Comparison of ENCODE assay signal across 25 cellular contexts in the genomic region with DNA sequence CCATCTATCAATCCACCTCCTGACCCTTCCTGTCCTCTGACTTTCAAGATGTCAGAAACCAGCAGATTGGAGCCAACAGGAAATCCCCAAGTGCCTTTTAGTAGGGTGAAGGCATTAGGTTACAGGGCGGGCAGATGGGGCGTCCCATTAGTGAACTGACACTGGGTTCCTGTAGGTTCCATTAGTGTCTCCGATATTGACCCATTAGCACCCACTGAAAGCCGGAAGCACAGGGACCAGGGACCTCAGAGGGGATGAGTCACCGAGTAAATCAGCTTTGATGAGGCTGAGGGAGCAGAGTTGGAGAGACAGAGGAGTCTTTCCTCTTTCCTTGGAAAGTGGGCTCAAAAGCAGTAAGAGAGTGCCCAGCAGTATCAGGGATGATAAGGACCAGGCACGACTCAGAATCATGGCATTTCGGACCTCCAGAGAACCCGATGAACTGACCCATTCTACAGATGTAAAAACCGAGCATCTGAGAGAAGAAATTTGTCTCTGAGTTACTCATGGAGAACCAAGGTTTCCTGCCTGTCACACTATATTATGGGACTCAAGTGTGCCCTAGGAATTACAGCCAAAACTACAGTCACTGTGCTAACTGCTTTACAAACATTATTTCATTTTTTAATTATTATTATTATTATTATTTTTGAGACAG. TPM values are rescaled to one million over a fixed set of nuclear protein-coding genes. Genes with fewer than 3 reads are reported as not detected.
DNase-seq lines count a peak whose midpoint lies in the region; ATAC-seq, FAIRE-seq and TF ChIP-seq lines count a peak whose summit lies in the region.
"Had no signal": no experiment of that assay in that cellular context is flagged by ENCODE, and none has a peak within 500 bp of the region (broad histone marks: within the 10 kb centered on the region; RNA-seq: fewer than 3 reads in every experiment).

No MANE protein-coding gene starts in this region.

- no peaks in the 10 kb centered on the region for H3K4me1 ChIP-seq in gastrocnemius medialis
- no peaks in the 10 kb centered on the region for H3K4me1 ChIP-seq in esophagus muscularis mucosa
- H3K4me1 ChIP-seq: colonic mucosa, lower lobe of right lung, psoas muscle, stomach, transverse colon had no signal

- peaks cover 8% of the 10 kb centered on the region for H3K27me3 Mint-ChIP-seq in T-helper 2 cell treated with Interferon-gamma antibody and Interleukin-4, amounts not matched to agents 5 μg/mL and 100 μg/mL, for 36 hours (ENCODE audit: low read depth)

- H3K36me3 ChIP-seq in gastrocnemius medialis (no peaks in the 10 kb centered on the region), esophagus muscularis mucosa (no peaks in the 10 kb centered on the region)
- H3K36me3 ChIP-seq: brain microvascular endothelial cell, colonic mucosa, lower lobe of right lung, stomach, transverse colon had no signal

- H3K27ac Mint-ChIP-seq in T-helper 2 cell treated with Interferon-gamma antibody and Interleukin-4, amounts not matched to agents 5 μg/mL and 100 μg/mL, for 36 hours = no peak overlapping the region
- H3K27ac Mint-ChIP-seq: activated CD4-positive, alpha-beta T cell treated with anti-CD3 and anti-CD28 coated beads, Interleukin-2, amount 10 ng/mL, durations not matched to agents 7 days and 5 days; CD4-positive, alpha-beta memory T cell had no signal

- no peak overlapping the region for H3K27ac ChIP-seq in gastrocnemius medialis
- no peak overlapping the region for H3K27ac ChIP-seq in esophagus muscularis mucosa (replicated peaks in 1 of 4)
- H3K27ac ChIP-seq: brain microvascular endothelial cell, colonic mucosa, hepatocyte, lower lobe of right lung, psoas muscle, stomach, transverse colon, VCaP had no signal

- H3K9me3 Mint-ChIP-seq in T-helper 2 cell treated with Interferon-gamma antibody and Interleukin-4, amounts not matched to agents 5 μg/mL and 100 μg/mL, for 36 hours = no peaks in the 10 kb centered on the region

- in situ Hi-C loops in gastrocnemius medialis (cut with MboI; ENCODE audit: low sequenced_read_pairs in 4 of 4) = no loop called here

- H3K4me1 Mint-ChIP-seq in T-helper 2 cell treated with Interferon-gamma antibody and Interleukin-4, amounts not matched to agents 5 μg/mL and 100 μg/mL, for 36 hours (ENCODE audit: low read depth) = no peaks in the 10 kb centered on the region

- H3K9me3 ChIP-seq in gastrocnemius medialis = no peaks in the 10 kb centered on the region
- H3K9me3 ChIP-seq in esophagus muscularis mucosa = no peaks in the 10 kb centered on the region
- H3K9me3 ChIP-seq: colonic mucosa, lower lobe of right lung, psoas muscle, stomach, transverse colon had no signal

- no peak overlapping the region for H3K4me3 Mint-ChIP-seq in T-helper 2 cell treated with Interferon-gamma antibody and Interleukin-4, amounts not matched to agents 5 μg/mL and 100 μg/mL, for 36 hours
- H3K4me3 Mint-ChIP-seq: activated CD4-positive, alpha-beta T cell treated with anti-CD3 and anti-CD28 coated beads, Interleukin-2, amount 10 ng/mL, durations not matched to agents 7 days and 5 days; CD4-positive, alpha-beta memory T cell had no signal

- TF ChIP-seq CTCF in gastrocnemius medialis (IDR thresholded peaks at IDR 0.05 in 4 of 5, conservative IDR thresholded peaks at IDR 0.05 in 1 of 5) (no peak), esophagus muscularis mucosa (IDR thresholded peaks at IDR 0.05) (no peak)

- H3K36me3 Mint-ChIP-seq in T-helper 2 cell treated with Interferon-gamma antibody and Interleukin-4, amounts not matched to agents 5 μg/mL and 100 μg/mL, for 36 hours (ENCODE audit: low read depth) = no peaks in the 10 kb centered on the region
- H3K36me3 Mint-ChIP-seq: CD4-positive, alpha-beta memory T cell had no signal

- TF ChIP-seq POLR2A in gastrocnemius medialis (IDR thresholded peaks at IDR 0.05) = no peak
- no peak for TF ChIP-seq POLR2A in esophagus muscularis mucosa (IDR thresholded peaks at IDR 0.05; ENCODE audit: low read depth)

- H3K4me3 ChIP-seq in gastrocnemius medialis (no peak overlapping the region), esophagus muscularis mucosa (no peak overlapping the region)
- H3K4me3 ChIP-seq: colonic mucosa, hepatocyte, lower lobe of right lung, psoas muscle, stomach, transverse colon had no signal

- TF ChIP-seq EP300 in esophagus muscularis mucosa (IDR thresholded peaks at IDR 0.05) = no peak

- 77% methylated on average over 9 of the region's 9 CpGs for WGBS in esophagus muscularis mucosa

- ATAC-seq in gastrocnemius medialis = no peak
- no peak for ATAC-seq in GM21737 (IDR thresholded peaks at IDR 0.05; ENCODE audit: unreplicated experiment)
- ATAC-seq: lower lobe of right lung, psoas muscle, Right ventricle myocardium inferior had no signal

- FAIRE-seq in islet of Langerhans (lab: Jason Lieb, UNC) = peak; percentile 61
- FAIRE-seq: HTR-8/SVneo had no signal

- intact Hi-C loops in gastrocnemius medialis (cut with DNase I; ENCODE audit: low total_unique reads) (no loop called here), esophagus muscularis mucosa (cut with DNase I) (no loop called here)

- H3K27me3 ChIP-seq in gastrocnemius medialis = peaks cover 0 to 2% (median 0%) of the 10 kb centered on the region in 3 donors
- no peaks in the 10 kb centered on the region for H3K27me3 ChIP-seq in esophagus muscularis mucosa
- H3K27me3 ChIP-seq: brain microvascular endothelial cell, colonic mucosa, hepatocyte, stomach, transverse colon had no signal

- peak; percentile 83 for DNase-seq in DMS53 (lab: John Stamatoyannopoulos, UW)
- DNase-seq in HK-2 (ENCODE audit: unreplicated experiment) = peak; percentile 22
- peak; percentile 86 for DNase-seq in SW480 (ENCODE audit: low spot score)
- DNase-seq in gastrocnemius medialis = no peak
- no peak for DNase-seq in T-helper 2 cell treated with Interferon-gamma antibody and Interleukin-4, amounts not matched to agents 5 μg/mL and 100 μg/mL, for 36 hours (ENCODE audit: low spot score)
- no peak for DNase-seq in esophagus muscularis mucosa (ENCODE audit: extremely low spot score)
- DNase-seq: activated CD4-positive, alpha-beta T cell treated with anti-CD3 and anti-CD28 coated beads, Interleukin-2, amount 10 ng/mL, durations not matched to agents 7 days and 5 days; brain microvascular endothelial cell; CD4-positive, alpha-beta memory T cell; colonic mucosa; DMS79 treated with DMSO at 0.1 percent for 48 hours; Kasumi-1; lower lobe of right lung; NCI-H524 treated with DMSO at 0.1 percent for 48 hours; psoas muscle; stimulated activated CD4-positive, alpha-beta T cell treated with anti-CD3 and anti-CD28 coated beads, Interleukin-4, amount 100 ng/mL, for 4 hours; stomach; T-helper 1 cell; transverse colon had no signal

RNA-seq across cellular contexts. Expression of a gene that starts 47.2 kb away (rescaled TPM):
- total RNA-seq in gastrocnemius medialis (not detected), esophagus muscularis mucosa (not detected)
- total RNA-seq: activated CD4-positive, alpha-beta T cell treated with anti-CD3 and anti-CD28 coated beads, Interleukin-2, amount 10 ng/mL, durations not matched to agents 7 days and 5 days; CD4-positive, alpha-beta memory T cell; colonic mucosa; transverse colon had no signal

Comparison
In these comparisons a context has a peak if more than half of its experiments do, and no peak if none do; other contexts are left out.
1. DNase-seq: peak in DMS53 (single experiment), HK-2 (single experiment) and SW480 (single experiment); none in gastrocnemius medialis (0 of 2), T-helper 2 cell treated with Interferon-gamma antibody and Interleukin-4, amounts not matched to agents 5 μg/mL and 100 μg/mL, for 36 hours (single experiment) and esophagus muscularis mucosa (single experiment).